In the genomic region with DNA sequence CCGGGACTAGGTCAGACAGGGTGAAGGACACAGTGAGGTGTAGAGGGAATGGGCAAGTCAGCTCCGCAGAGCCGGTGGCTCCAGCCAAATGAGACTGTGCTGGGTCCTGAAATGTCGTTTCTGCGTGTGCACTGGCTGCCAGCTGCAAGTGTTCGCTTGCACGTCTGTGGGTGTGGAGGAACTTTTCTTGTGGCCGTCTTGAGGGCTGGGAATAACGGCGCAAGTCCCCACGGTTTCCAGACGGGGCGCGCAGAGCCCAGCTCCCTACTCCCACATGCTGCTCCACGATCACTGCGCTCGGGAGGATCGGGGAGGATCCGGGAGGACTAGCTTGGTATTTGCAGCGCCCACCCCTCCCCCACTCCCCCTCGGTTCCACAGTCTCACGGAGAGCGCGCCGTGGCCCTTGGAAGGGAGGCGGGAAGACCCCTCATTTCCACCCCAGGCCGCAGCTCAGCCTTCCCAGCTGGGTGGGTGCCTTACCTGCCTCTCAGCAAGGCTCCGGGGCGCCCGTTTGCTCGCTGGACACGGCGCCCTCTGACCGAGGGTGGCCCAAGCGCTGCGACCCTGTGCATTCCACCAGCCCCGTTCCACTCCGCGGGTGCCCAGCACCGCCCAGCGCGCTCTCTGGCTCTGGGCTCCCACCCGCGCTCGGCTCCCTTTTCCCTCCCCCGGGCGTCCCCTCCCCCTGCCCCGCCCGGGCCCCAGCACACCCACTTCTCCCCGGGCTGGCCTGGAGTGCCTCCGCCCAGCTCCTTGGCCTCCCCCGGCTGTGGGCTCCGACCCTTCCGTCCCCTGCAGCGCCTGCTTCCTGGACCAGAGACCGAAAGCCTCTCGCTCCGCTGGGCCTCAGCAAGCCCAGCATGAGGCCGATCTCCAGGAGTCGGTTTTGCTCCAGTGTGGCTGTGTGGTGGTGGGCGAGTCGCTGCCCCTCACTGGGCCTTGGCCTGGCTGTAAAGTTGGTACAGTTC, we compare ENCODE assay signal across 9 cellular contexts. TPM values are rescaled to one million over a fixed set of nuclear protein-coding genes. Genes with fewer than 3 reads are reported as not detected.
DNase-seq lines count a peak whose midpoint lies in the region; ATAC-seq and TF ChIP-seq lines count a peak whose summit lies in the region.
"Had no signal": no experiment of that assay in that cellular context is flagged by ENCODE, and none has a peak within 500 bp of the region (broad histone marks: within the 10 kb centered on the region; RNA-seq: fewer than 3 reads in every experiment).

A gene with protein sequence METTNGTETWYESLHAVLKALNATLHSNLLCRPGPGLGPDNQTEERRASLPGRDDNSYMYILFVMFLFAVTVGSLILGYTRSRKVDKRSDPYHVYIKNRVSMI (minus strand): TSS at position 634 of the 970 bp plus-strand sequence. CDS start 9,986 bp downstream, outside the sequence.

- ATAC-seq in left lobe of liver (peak; percentile 80), GM21528 (IDR thresholded peaks at IDR 0.05; ENCODE audit: low FRiP score, unreplicated experiment) (no peak), GM21723 (IDR thresholded peaks at IDR 0.05; ENCODE audit: unreplicated experiment) (no peak), HG02970 (IDR thresholded peaks at IDR 0.05; ENCODE audit: low FRiP score, unreplicated experiment) (no peak)

- peak within 1 kb of the TSS; percentile 28 to 70 (median 57) for H3K4me3 ChIP-seq in dorsolateral prefrontal cortex
- peak within 1 kb of the TSS; percentile 39 to 71 (median 45) for H3K4me3 ChIP-seq in spleen

- peaks cover 6 to 54% (median 26%) of the 10 kb centered on the region in 6 donors for H3K4me1 ChIP-seq in spleen

- DNase-seq in HT-29 (ENCODE audit: low spot score): peak; percentile 47
- peak in 1 of 10 donors; percentile 18 for DNase-seq in dorsolateral prefrontal cortex
- DNase-seq in left lobe of liver (ENCODE audit: low spot score): no peak
- DNase-seq in spleen: peak; percentile 83
- DNase-seq in NCI-H2171 (lab: John Stamatoyannopoulos, UW): no peak
- DNase-seq: NCI-H510A had no signal

- H3K9me3 ChIP-seq in spleen: no peaks in the 10 kb centered on the region

- intact Hi-C loops in dorsolateral prefrontal cortex (cut with DNase I) (no loop called here), spleen (cut with DNase I; ENCODE audit: low total_unique reads) (no loop called here)

- H3K27me3 ChIP-seq in dorsolateral prefrontal cortex: peaks cover 0 to 15% (median 0%) of the 10 kb centered on the region in 45 donors
- H3K27me3 ChIP-seq in spleen (replicated peaks in 1 of 7): peaks cover 0 to 25% (median 0%) of the 10 kb centered on the region in 7 donors

- H3K36me3 ChIP-seq in spleen: no peaks in the 10 kb centered on the region

- WGBS in spleen, 5 donors: 8 to 11% (median 8%) methylated on average over 52 to 62 of the region's 62 CpGs

- TF ChIP-seq POLR2A in spleen (IDR thresholded peaks at IDR 0.05): no peak

- TF ChIP-seq CTCF in dorsolateral prefrontal cortex (IDR thresholded peaks at IDR 0.05 in 54 of 56, conservative IDR thresholded peaks at IDR 0.05 in 2 of 56; ENCODE audit: low read depth in 1 of 56, partially characterized antibody in 56 of 56) (no peak), spleen (IDR thresholded peaks at IDR 0.05 in 8 of 11, conservative IDR thresholded peaks at IDR 0.05 in 3 of 11) (no peak)

- H3K27ac ChIP-seq in dorsolateral prefrontal cortex (peak within 1 kb of the TSS in 25 of 59 donors; percentile 8 to 74 (median 31)), spleen (peak within 1 kb of the TSS; percentile 35 to 86 (median 72))

RNA-seq across cellular contexts. Expression of the gene that starts here (rescaled TPM):
- 59.1 and 79.2 TPM in 2 replicates for total RNA-seq in HT-29 (2014; rRNA removed; shearing (Covaris generic))
- 1 to 10 TPM in 118 of 120 experiments, under 1 TPM in 2; 0.82 to 7.7 (median 2.6) TPM for total RNA-seq in dorsolateral prefrontal cortex
- 2.1 TPM for total RNA-seq in left lobe of liver
- total RNA-seq in spleen: 10 to 100 TPM; 19.3 to 61.8 (median 27.0) TPM
- polyA plus RNA-seq in spleen: 1 to 10 TPM; 4.2 to 9.6 (median 5.1) TPM

Comparison
In these comparisons a context has a peak if more than half of its experiments do, and no peak if none do; other contexts are left out.
1. DNase-seq: peak in HT-29 (single experiment) and spleen (single experiment); none in left lobe of liver (single experiment) and NCI-H2171 (single experiment).